ENCODE assay signal across 9 cellular contexts in the genomic region with DNA sequence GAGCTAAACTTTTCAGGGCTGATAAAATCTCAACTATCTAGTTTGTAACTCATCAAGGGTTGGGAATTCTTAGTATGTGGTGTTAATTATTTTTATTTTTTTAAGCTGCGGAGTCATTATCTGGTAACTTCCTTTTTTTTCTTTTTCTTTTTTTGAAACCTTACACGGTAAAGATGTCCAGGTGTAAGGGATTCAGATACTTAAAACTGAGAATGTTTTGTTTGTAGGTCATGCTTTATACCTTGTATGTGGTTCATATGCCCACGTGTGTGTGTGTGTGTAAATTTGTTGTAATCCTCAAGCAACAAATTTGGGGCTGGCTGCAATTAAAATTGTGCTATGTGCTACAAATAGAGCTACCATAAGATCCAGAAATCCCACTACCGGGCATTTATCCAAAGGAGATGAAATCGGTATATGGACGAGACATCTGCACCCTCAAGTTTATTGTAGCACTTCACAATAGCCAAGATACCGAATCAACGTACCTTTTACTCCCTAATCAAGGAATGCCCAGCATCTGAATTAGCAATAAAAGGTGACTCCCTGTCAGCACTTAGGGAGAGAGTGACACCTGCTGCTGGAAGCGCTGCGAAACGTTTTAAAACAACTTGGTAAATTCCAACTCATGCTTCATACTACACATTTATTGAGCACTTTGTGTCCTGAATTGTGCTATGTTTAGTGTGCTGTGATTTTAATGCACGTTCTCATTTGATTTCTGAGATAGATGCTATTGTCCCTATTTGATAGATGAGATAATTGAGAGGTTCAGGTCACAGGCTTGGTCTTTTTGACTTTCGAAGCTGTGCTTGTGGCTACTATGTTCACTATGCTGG. TPM values are rescaled to one million over a fixed set of nuclear protein-coding genes. Genes with fewer than 3 reads are reported as not detected.
DNase-seq lines count a peak whose midpoint lies in the region; TF ChIP-seq lines count a peak whose summit lies in the region.
"Had no signal": no experiment of that assay in that cellular context is flagged by ENCODE, and none has a peak within 500 bp of the region (broad histone marks: within the 10 kb centered on the region; RNA-seq: fewer than 3 reads in every experiment).

No MANE protein-coding gene starts in this region.

- no peak overlapping the region for H3K4me3 ChIP-seq in WERI-Rb-1 (ENCODE audit: low read depth, low read length)
- H3K4me3 ChIP-seq: stomach had no signal

- H3K27ac ChIP-seq in WERI-Rb-1: no peak overlapping the region
- H3K27ac ChIP-seq: stomach had no signal

- H3K27ac Mint-ChIP-seq in mesothelial cell of epicardium: peak overlapping the region; percentile 76

- H3K27me3 ChIP-seq in WERI-Rb-1 (ENCODE audit: insufficient read depth, low read depth, severe bottlenecking): no peaks in the 10 kb centered on the region
- H3K27me3 ChIP-seq: stomach had no signal

- TF ChIP-seq CTCF in WERI-Rb-1 (IDR thresholded peaks at IDR 0.05; ENCODE audit: low read depth, low read length): peak; percentile 53
- TF ChIP-seq CTCF in mesothelial cell of epicardium (IDR thresholded peaks at IDR 0.05; ENCODE audit: unreplicated experiment): no peak

- in situ Hi-C loops in G401 (cut with HindIII; ENCODE audit: low sequenced_read_pairs): no loop called here

- H3K9me3 ChIP-seq in WERI-Rb-1 (ENCODE audit: severe bottlenecking): no peaks in the 10 kb centered on the region
- H3K9me3 ChIP-seq: stomach had no signal

- no peaks in the 10 kb centered on the region for H3K27me3 Mint-ChIP-seq in mesothelial cell of epicardium (ENCODE audit: low read depth)

- H3K4me3 Mint-ChIP-seq in mesothelial cell of epicardium: no peak overlapping the region

- H3K36me3 Mint-ChIP-seq in mesothelial cell of epicardium: peaks cover 8% of the 10 kb centered on the region

- no peaks in the 10 kb centered on the region for H3K4me1 Mint-ChIP-seq in mesothelial cell of epicardium

- peaks cover 44% of the 10 kb centered on the region for H3K36me3 ChIP-seq in WERI-Rb-1

- H3K9me3 Mint-ChIP-seq in mesothelial cell of epicardium: no peaks in the 10 kb centered on the region

- DNase-seq in DMS153 treated with DMSO at 0.1 percent for 48 hours (lab: John Stamatoyannopoulos, UW; ENCODE audit: unreplicated experiment) (peak; percentile 31), HT-29 (ENCODE audit: low spot score) (peak; percentile 40), WERI-Rb-1 (no peak), mesothelial cell of epicardium (ENCODE audit: low spot score in 2 of 2, unreplicated experiment in 2 of 2) (no peak), middle frontal gyrus (ENCODE audit: extremely low spot score, low spot score) (no peak), G401 (ENCODE audit: low spot score) (no peak)
- no peak for DNase-seq in NK-92 treated with Interleukin-12 subunit alpha and Interleukin-12 subunit beta, amount 100 ng/mL, for 24 hours (lab: John Stamatoyannopoulos, UW)
- DNase-seq: activated CD4-positive, alpha-beta T cell treated with anti-CD3 and anti-CD28 coated beads, Interleukin-2, amount 50 U/mL, for 4 hours; stomach had no signal

RNA-seq across cellular contexts. Expression of a gene that starts 16.1 kb away (rescaled TPM):
- 24.5 and 39.6 TPM in 2 replicates for total RNA-seq in HT-29 (2014; rRNA removed; shearing (Covaris generic))
- 51.8 to 54.4 TPM (median 54.2 TPM) in 3 replicates for total RNA-seq in mesothelial cell of epicardium
- 52.2 and 66.8 TPM in 2 replicates for total RNA-seq in G401 (2014; rRNA removed; shearing (Covaris generic))

RNA-seq across cellular contexts. Expression of a gene that starts 35.2 kb away (rescaled TPM):
- total RNA-seq in HT-29 (2014; rRNA removed; shearing (Covaris generic)): not detected in 2 replicates
- 93.8 to 105 TPM (median 94.1 TPM) in 3 replicates for total RNA-seq in mesothelial cell of epicardium
- 14.6 and 44.4 TPM in 2 replicates for total RNA-seq in G401 (2014; rRNA removed; shearing (Covaris generic))

Comparison
In these comparisons a context has a peak if more than half of its experiments do, and no peak if none do; other contexts are left out.
1. DNase-seq: peak in DMS153 treated with DMSO at 0.1 percent for 48 hours (single experiment) and HT-29 (single experiment); none in WERI-Rb-1 (single experiment), mesothelial cell of epicardium (0 of 2), NK-92 treated with Interleukin-12 subunit alpha and Interleukin-12 subunit beta, amount 100 ng/mL, for 24 hours (single experiment), middle frontal gyrus (single experiment) and G401 (single experiment).
2. RNA of a gene that starts 35.2 kb away (total RNA-seq): 93.8 to 105 TPM in mesothelial cell of epicardium and 14.6 to 44.4 TPM in G401; not detected in HT-29; every median in the first group is over 10 times any median in the second.